In the genomic region with DNA sequence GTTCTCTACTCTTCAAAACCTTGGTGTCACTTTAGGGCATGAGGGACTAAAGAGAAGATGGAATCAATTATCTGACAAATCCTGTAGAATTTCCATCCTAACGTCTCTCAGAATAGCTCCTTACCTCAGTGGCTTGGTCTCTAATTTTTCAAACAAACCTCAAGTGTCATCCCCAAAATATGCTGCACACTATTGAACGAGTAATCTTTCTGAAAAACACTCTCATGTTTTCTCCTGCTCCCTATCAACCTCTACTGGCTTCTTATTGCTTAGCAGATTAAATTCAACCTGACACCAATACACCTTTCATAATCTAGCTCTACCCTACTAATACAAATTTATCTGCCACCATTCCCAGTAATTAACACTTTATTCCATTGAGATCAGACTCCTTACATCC, we compare ENCODE assay signal across 2 cellular contexts.
TF ChIP-seq lines count a peak whose summit lies in the region.

No MANE protein-coding gene starts in this region.

TF ChIP-seq in IMR-90, 13 proteins besides CTCF, POLR2A, EP300 and RAD21:
- TF ChIP-seq MAZ (IDR thresholded peaks at IDR 0.05; ENCODE audit: borderline replicate concordance, low read depth, low read length) = no peak
- no peak for TF ChIP-seq CHD1 (IDR thresholded peaks at IDR 0.05; ENCODE audit: low read depth, low read length)
- no peak for TF ChIP-seq CEBPB (IDR thresholded peaks at IDR 0.05; ENCODE audit: low read depth, low read length)
- no peak for TF ChIP-seq RCOR1 (IDR thresholded peaks at IDR 0.05; ENCODE audit: insufficient replicate concordance, low read length)
- no peak for TF ChIP-seq SMC3 (IDR thresholded peaks at IDR 0.05; ENCODE audit: low read depth, low read length)

TF ChIP-seq in K562, 482 proteins besides CTCF, POLR2A, EP300 and RAD21:
- TF ChIP-seq ZNF431 (CRISPR knock-in tag; IDR thresholded peaks at IDR 0.05) (0 out of 2 replicates have a peak, but pooled peaks have one; percentile 19), HDAC3 (IDR thresholded peaks at IDR 0.05; ENCODE audit: borderline replicate concordance, partially characterized antibody) (no peak)
- TF ChIP-seq, protein P1, sequence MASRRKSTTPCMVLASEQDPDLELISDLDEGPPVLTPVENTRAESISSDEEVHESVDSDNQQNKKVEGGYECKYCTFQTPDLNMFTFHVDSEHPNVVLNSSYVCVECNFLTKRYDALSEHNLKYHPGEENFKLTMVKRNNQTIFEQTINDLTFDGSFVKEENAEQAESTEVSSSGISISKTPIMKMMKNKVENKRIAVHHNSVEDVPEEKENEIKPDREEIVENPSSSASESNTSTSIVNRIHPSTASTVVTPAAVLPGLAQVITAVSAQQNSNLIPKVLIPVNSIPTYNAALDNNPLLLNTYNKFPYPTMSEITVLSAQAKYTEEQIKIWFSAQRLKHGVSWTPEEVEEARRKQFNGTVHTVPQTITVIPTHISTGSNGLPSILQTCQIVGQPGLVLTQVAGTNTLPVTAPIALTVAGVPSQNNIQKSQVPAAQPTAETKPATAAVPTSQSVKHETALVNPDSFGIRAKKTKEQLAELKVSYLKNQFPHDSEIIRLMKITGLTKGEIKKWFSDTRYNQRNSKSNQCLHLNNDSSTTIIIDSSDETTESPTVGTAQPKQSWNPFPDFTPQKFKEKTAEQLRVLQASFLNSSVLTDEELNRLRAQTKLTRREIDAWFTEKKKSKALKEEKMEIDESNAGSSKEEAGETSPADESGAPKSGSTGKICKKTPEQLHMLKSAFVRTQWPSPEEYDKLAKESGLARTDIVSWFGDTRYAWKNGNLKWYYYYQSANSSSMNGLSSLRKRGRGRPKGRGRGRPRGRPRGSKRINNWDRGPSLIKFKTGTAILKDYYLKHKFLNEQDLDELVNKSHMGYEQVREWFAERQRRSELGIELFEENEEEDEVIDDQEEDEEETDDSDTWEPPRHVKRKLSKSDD (conservative IDR thresholded peaks at IDR 0.05; ENCODE audit: low read length) = no peak
